ENCODE assay signal across 27 cellular contexts in the genomic region with DNA sequence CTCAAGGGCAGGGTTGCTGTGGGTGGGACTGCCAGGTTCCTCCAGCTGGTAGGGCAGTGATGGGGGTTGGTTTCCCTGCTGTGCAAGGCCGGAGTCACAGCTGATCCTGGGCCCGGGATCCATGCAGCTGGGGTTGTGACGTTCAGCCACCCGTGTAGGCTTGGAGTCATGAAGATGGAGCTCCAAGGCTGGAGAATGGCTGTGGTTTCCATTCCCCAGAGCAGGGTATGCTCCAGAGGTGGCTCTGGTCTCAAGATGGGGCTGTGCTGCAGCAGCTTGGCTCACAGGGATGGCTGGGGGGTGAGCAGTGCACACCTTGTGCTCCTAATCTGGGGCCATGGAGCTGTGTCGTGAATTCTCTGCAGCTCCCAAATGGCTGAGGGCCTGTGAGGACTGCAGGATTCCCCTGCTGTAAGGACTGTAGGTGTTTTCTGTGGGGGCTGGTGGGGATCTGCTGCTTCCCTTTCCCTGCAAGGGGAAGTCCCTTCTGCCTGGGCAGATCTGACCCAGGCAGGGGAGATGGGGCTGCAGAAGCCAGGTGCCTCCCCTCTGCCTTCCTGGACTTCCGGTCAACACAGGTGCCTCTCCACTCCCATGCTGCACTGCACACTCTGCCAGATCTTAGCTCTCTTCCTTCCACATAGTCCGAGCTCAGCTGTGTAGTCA. TPM values are rescaled to one million over a fixed set of nuclear protein-coding genes. Genes with fewer than 3 reads are reported as not detected.
DNase-seq lines count a peak whose midpoint lies in the region; ATAC-seq and TF ChIP-seq lines count a peak whose summit lies in the region.
"Had no signal": no experiment of that assay in that cellular context is flagged by ENCODE, and none has a peak within 500 bp of the region (broad histone marks: within the 10 kb centered on the region; RNA-seq: fewer than 3 reads in every experiment).

No MANE protein-coding gene starts in this region.

- intact Hi-C loops in cardiac septum (cut with DNase I), result no loop called here
- intact Hi-C loops in Right ventricle myocardium inferior (cut with DNase I), result no loop called here
- intact Hi-C loops in lower lobe of right lung (cut with DNase I), result no loop called here
- intact Hi-C loops in vagina (cut with DNase I), result no loop called here

- no peak for TF ChIP-seq POLR2A in vagina (IDR thresholded peaks at IDR 0.05)

- no peaks in the 10 kb centered on the region for H3K4me1 ChIP-seq in lower lobe of right lung
- no peaks in the 10 kb centered on the region for H3K4me1 ChIP-seq in vagina
- no peaks in the 10 kb centered on the region for H3K4me1 ChIP-seq in effector memory CD4-positive, alpha-beta T cell (ENCODE audit: control insufficient read depth, insufficient read depth, low read length, poor library complexity, severe bottlenecking)
- H3K4me1 ChIP-seq in foreskin keratinocyte, result no peaks in the 10 kb centered on the region
- H3K4me1 ChIP-seq: BE2C had no signal

- peak; percentile 31 for DNase-seq in cardiac septum (ENCODE audit: low spot score)
- DNase-seq in Right ventricle myocardium inferior (ENCODE audit: missing footprints), result no peak
- DNase-seq in ecto neural progenitor cell (ENCODE audit: low spot score), result peak; percentile 23
- peak; percentile 20 for DNase-seq in lower lobe of right lung
- peak; percentile 74 to 79 for DNase-seq in vagina (ENCODE audit: extremely low spot score in 2 of 2)
- DNase-seq in SKM-1 (lab: John Stamatoyannopoulos, UW; ENCODE audit: unreplicated experiment), result no peak
- DNase-seq in effector memory CD4-positive, alpha-beta T cell, result no peak
- no peak for DNase-seq in foreskin keratinocyte
- DNase-seq: 8988T, ACHN, BE2C, Calu3, DMS153, DND-41, MM.1S, NCI-H1048, NCI-H1417, NCI-H1694, NCI-H2081, NCI-H2227 treated with DMSO at 0.1 percent for 48 hours, NCI-H526 treated with DMSO at 0.1 percent for 48 hours, PC-9, SJCRH30 had no signal

- H3K36me3 ChIP-seq in lower lobe of right lung (no peaks in the 10 kb centered on the region), vagina (no peaks in the 10 kb centered on the region)
- H3K36me3 ChIP-seq in effector memory CD4-positive, alpha-beta T cell (ENCODE audit: control insufficient read depth, insufficient read depth, low read length), result no peaks in the 10 kb centered on the region
- H3K36me3 ChIP-seq: BE2C, SJCRH30 had no signal

- TF ChIP-seq CTCF in lower lobe of right lung (IDR thresholded peaks at IDR 0.05) (no peak), vagina (IDR thresholded peaks at IDR 0.05) (no peak), foreskin keratinocyte (conservative IDR thresholded peaks at IDR 0.05) (no peak)

- H3K27me3 ChIP-seq in lower lobe of right lung (ENCODE audit: low read depth), result no peaks in the 10 kb centered on the region
- H3K27me3 ChIP-seq in vagina, result no peaks in the 10 kb centered on the region
- H3K27me3 ChIP-seq in effector memory CD4-positive, alpha-beta T cell (replicated peaks; ENCODE audit: control insufficient read depth, insufficient read depth, low read length, poor library complexity, severe bottlenecking), result no peaks in the 10 kb centered on the region
- peaks cover 34% of the 10 kb centered on the region for H3K27me3 ChIP-seq in foreskin keratinocyte
- H3K27me3 ChIP-seq: BE2C, SJCRH30 had no signal

- no peak for ATAC-seq in Right ventricle myocardium inferior
- ATAC-seq in lower lobe of right lung, result no peak
- no peak for ATAC-seq in foreskin keratinocyte
- ATAC-seq: HCT116 had no signal

- H3K9me3 ChIP-seq in lower lobe of right lung (peaks cover 27% of the 10 kb centered on the region), vagina (no peaks in the 10 kb centered on the region)
- H3K9me3 ChIP-seq in effector memory CD4-positive, alpha-beta T cell (ENCODE audit: control insufficient read depth, low read length), result peaks cover 3% of the 10 kb centered on the region
- H3K9me3 ChIP-seq: BE2C had no signal

- H3K4me3 ChIP-seq in lower lobe of right lung, result no peak overlapping the region
- H3K4me3 ChIP-seq in vagina, result no peak overlapping the region
- H3K4me3 ChIP-seq in effector memory CD4-positive, alpha-beta T cell (ENCODE audit: insufficient read depth, low read depth, low read length, poor library complexity, severe bottlenecking), result no peak overlapping the region
- H3K4me3 ChIP-seq: PC-9, SJCRH30 had no signal

- H3K27ac ChIP-seq in lower lobe of right lung, result no peak overlapping the region
- no peak overlapping the region for H3K27ac ChIP-seq in vagina
- H3K27ac ChIP-seq in effector memory CD4-positive, alpha-beta T cell (ENCODE audit: insufficient read depth, low read length, poor library complexity, severe bottlenecking), result no peak overlapping the region
- H3K27ac ChIP-seq in foreskin keratinocyte, result no peak overlapping the region
- H3K27ac ChIP-seq: KMS-11, PC-9, SJCRH30 had no signal

RNA-seq across cellular contexts. Expression of gene KIF25, which starts 15.9 kb away (rescaled TPM):
- total RNA-seq in cardiac septum (0.24 TPM), Right ventricle myocardium inferior (not detected), lower lobe of right lung (0.56 TPM), vagina (not detected), foreskin keratinocyte (not detected in 2 replicates)
- polyA plus RNA-seq in foreskin keratinocyte, result not detected in 2 replicates
- total RNA-seq: Calu3, NCI-H460, PC-9 had no signal
- polyA plus RNA-seq: IgD-negative memory B cell had no signal

Comparison
In these comparisons a context has a peak if more than half of its experiments do, and no peak if none do; other contexts are left out.
1. DNase-seq: peak in cardiac septum (single experiment), ecto neural progenitor cell (single experiment), lower lobe of right lung (single experiment) and vagina (2 of 2); none in Right ventricle myocardium inferior (single experiment), SKM-1 (single experiment), effector memory CD4-positive, alpha-beta T cell (0 of 3) and foreskin keratinocyte (0 of 2).